In the genomic region with DNA sequence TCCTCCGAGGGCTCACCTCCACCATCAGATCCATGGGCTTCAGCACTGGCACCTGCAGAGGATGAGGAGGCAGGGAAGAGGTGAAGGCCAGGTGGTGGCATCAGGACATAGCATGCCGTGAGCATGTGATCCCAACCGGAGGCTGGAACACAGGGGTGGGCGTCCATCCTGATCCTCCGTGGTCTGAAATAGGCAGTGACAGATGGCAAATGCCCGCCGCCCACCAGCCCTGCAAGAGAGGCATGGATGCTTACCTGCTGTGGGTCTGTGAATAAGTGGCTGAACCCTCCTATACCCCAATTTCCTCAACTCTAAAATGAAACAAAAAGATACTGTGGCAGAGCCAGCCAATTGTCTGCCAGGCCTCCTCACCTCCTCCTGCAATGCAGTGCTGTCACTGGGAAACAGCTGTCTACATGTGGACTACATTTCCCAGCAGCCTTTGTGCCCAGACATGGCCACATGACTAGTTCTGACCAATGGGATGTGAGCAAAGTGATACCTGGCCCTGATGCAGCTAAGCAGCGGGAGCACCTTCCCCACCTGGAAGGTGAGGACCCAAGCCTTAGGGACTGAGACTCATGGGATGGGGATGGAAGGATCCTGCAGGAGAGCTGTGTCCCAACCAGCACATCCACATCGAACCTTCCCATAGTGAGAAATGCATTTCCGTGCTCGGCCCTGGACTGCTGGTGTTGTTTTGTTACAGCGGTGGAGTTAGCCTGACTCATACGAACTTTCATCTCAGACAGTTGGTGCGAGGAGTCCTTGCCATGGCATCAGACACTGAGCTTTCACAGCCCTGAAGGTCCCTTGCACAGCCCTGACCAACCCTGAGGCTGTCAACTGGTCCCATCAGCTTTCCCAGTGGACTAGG, we compare ENCODE assay signal across 8 cellular contexts.
A peak's percentile ranks its signal among the peaks of the same experiment; 100 is the strongest.
DNase-seq lines count a peak whose midpoint lies in the region; ATAC-seq and TF ChIP-seq lines count a peak whose summit lies in the region.

No MANE protein-coding gene starts in this region.

- TF ChIP-seq POLR2A in testis (IDR thresholded peaks at IDR 0.05), result no peak

- H4K20me1 ChIP-seq in PC-9 (ENCODE audit: insufficient read depth), result no peaks in the 10 kb centered on the region

- no TSS peak for BruUV-seq in PC-9 (replicated peaks; lab: Mats Ljungman, UMichigan)

- intact Hi-C loops in PC-9 (cut with micrococcal nuclease; ENCODE audit: unreplicated experiment) (no loop called here), testis (cut with DNase I; ENCODE audit: low total_unique reads) (no loop called here)

- no peaks in the 10 kb centered on the region for H3K9me2 ChIP-seq in PC-9 (ENCODE audit: insufficient read depth)

- no peak overlapping the region for H2AFZ ChIP-seq in PC-9

- H3K36me3 ChIP-seq in PC-9 (ENCODE audit: low read depth), result no peaks in the 10 kb centered on the region
- H3K36me3 ChIP-seq in testis (ENCODE audit: low read depth, missing control alignments), result no peaks in the 10 kb centered on the region

- H3K9me3 ChIP-seq in PC-9 (ENCODE audit: insufficient read depth, low read depth), result no peaks in the 10 kb centered on the region
- H3K9me3 ChIP-seq in testis, result no peaks in the 10 kb centered on the region

- H3K4me3 ChIP-seq in PC-9 (no peak overlapping the region), fibroblast of mammary gland (ENCODE audit: control insufficient read depth, low read depth, low read length) (no peak overlapping the region), testis (no peak overlapping the region)

- H3K4me1 ChIP-seq in PC-9 (replicated peaks; ENCODE audit: insufficient read depth), result no peaks in the 10 kb centered on the region
- H3K4me1 ChIP-seq in testis, result no peaks in the 10 kb centered on the region

- no peaks in the 10 kb centered on the region for H3F3A ChIP-seq in PC-9 (ENCODE audit: insufficient read depth, low read depth)

- POLR2A ChIA-PET in PC-9 (lab: Charles Lee; ENCODE audit: unreplicated experiment), result no interaction called here

- 89 to 95% methylated on average over 14 of the region's 14 CpGs for whole genome bisulfite sequencing in testis, 2 donors

- DNase-seq in stimulated activated CD4-positive, alpha-beta T cell treated with anti-CD3 and anti-CD28 coated beads, Interleukin-12 subunit alpha, Interleukin-12 subunit beta, amount 100 ng/mL, for 48 hours (ENCODE audit: low read depth in 2 of 3, low spot score in 1 of 3), result peak in 2 of 3 donors; percentile 4 to 26
- no peak for DNase-seq in stimulated activated CD4-positive, alpha-beta T cell treated with anti-CD3 and anti-CD28 coated beads, Interleukin-4, amount 100 ng/mL, for 1 hour
- DNase-seq in PC-9 (peak; percentile 12 to 40), fibroblast of mammary gland (ENCODE audit: low read depth) (peak; percentile 40), testis (peak; percentile 73), cortex of kidney (lab: John Stamatoyannopoulos, UW) (no peak), hippocampal formation (lab: John Stamatoyannopoulos, UW) (no peak)

- peak; percentile 83 for ATAC-seq in HG02885 (IDR thresholded peaks at IDR 0.05; ENCODE audit: poor library complexity, unreplicated experiment)

- TF ChIP-seq CTCF in PC-9 (conservative IDR thresholded peaks at IDR 0.05) (no peak), fibroblast of mammary gland (conservative IDR thresholded peaks at IDR 0.05; ENCODE audit: control insufficient read depth, insufficient read depth, low read depth, low read length) (no peak), testis (IDR thresholded peaks at IDR 0.05) (no peak)

- CTCF ChIA-PET in PC-9 (lab: Charles Lee), result no interaction called here

- H3K79me2 ChIP-seq in PC-9 (ENCODE audit: low read depth), result no peaks in the 10 kb centered on the region

- H3K4me2 ChIP-seq in PC-9, result no peak overlapping the region

- H3K27me3 ChIP-seq in PC-9 (ENCODE audit: insufficient read depth, low read depth) (no peaks in the 10 kb centered on the region), testis (no peaks in the 10 kb centered on the region)

- H3K27ac ChIP-seq in PC-9, result no peak overlapping the region
- no peak overlapping the region for H3K27ac ChIP-seq in testis

Comparison
In these comparisons a context has a peak if more than half of its experiments do, and no peak if none do; other contexts are left out.
1. DNase-seq: peak in stimulated activated CD4-positive, alpha-beta T cell treated with anti-CD3 and anti-CD28 coated beads, Interleukin-12 subunit alpha, Interleukin-12 subunit beta, amount 100 ng/mL, for 48 hours (2 of 3), PC-9 (2 of 2), fibroblast of mammary gland (single experiment) and testis (single experiment); none in stimulated activated CD4-positive, alpha-beta T cell treated with anti-CD3 and anti-CD28 coated beads, Interleukin-4, amount 100 ng/mL, for 1 hour (single experiment), cortex of kidney (single experiment) and hippocampal formation (0 of 2).